2 cellular contexts compared by ENCODE assay signal in the genomic region with DNA sequence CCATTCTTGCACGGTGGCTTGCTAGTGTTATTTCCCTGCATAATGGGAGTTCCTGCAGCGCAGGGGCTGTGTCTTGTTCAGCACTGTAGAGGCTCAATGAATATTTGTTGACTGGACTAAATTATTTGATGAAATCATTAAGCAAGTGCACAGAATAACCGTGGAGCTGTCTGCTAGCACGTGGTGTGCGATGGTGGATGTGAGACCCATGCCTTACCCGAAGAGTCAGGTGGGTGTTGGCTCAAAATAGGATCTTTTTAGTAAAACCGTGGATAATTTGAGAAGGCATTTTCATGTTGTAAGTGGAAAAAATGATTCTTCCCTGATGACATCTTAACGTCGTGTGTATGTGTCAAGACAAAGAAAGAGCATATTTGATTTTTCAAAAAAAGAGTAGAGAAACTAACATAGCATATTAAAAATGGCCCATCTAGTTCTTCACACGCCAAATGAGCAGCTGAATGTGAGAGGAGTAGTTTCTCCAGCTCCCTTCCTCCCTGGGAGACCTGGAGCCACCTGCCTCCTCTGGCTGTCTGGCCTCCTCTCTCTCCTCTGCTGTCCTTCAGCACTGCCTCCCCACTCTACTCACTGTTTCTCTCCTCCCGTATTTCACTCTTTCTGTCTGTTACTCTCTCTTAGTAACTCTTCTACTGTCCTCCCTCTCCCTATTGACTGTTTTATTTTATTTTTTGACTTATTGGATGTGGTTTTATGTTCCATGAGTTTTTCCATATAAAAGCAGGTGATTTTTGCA.
TF ChIP-seq lines count a peak whose summit lies in the region.

No MANE protein-coding gene starts in this region.

TF ChIP-seq in SK-N-SH, 30 proteins besides CTCF, POLR2A, EP300 and RAD21:
- peak; percentile 57; the same call in 1 of the 2 replicates for TF ChIP-seq REST (IDR thresholded peaks at IDR 0.05; ENCODE audit: low read depth, low read length)
- no peak for TF ChIP-seq FOXM1 (IDR thresholded peaks at IDR 0.05; ENCODE audit: low read depth)
- TF ChIP-seq RFX5 (IDR thresholded peaks at IDR 0.05; ENCODE audit: low read length): no peak
- TF ChIP-seq YY1 (IDR thresholded peaks at IDR 0.05; ENCODE audit: low read depth): no peak

TF ChIP-seq in SK-N-SH treated with all-trans-retinoic acid at 6 μM for 48 hours, 23 proteins besides CTCF, POLR2A, EP300 and RAD21 (continued from another document):
- no peak for TF ChIP-seq POU6F1 (CRISPR knock-in tag; IDR thresholded peaks at IDR 0.05; ENCODE audit: borderline replicate concordance, low read depth)
- TF ChIP-seq TCF4 (CRISPR knock-in tag; IDR thresholded peaks at IDR 0.05; ENCODE audit: borderline replicate concordance): no peak
- no peak for TF ChIP-seq CSDC2 (CRISPR knock-in tag; IDR thresholded peaks at IDR 0.05)
- no peak for TF ChIP-seq PATZ1 (CRISPR knock-in tag; IDR thresholded peaks at IDR 0.05; ENCODE audit: borderline replicate concordance)
- TF ChIP-seq ARNTL (CRISPR knock-in tag; IDR thresholded peaks at IDR 0.05; ENCODE audit: borderline replicate concordance, low read depth): no peak
- TF ChIP-seq, protein P1, sequence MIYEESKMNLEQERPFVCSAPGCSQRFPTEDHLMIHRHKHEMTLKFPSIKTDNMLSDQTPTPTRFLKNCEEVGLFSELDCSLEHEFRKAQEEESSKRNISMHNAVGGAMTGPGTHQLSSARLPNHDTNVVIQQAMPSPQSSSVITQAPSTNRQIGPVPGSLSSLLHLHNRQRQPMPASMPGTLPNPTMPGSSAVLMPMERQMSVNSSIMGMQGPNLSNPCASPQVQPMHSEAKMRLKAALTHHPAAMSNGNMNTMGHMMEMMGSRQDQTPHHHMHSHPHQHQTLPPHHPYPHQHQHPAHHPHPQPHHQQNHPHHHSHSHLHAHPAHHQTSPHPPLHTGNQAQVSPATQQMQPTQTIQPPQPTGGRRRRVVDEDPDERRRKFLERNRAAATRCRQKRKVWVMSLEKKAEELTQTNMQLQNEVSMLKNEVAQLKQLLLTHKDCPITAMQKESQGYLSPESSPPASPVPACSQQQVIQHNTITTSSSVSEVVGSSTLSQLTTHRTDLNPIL (CRISPR knock-in tag; IDR thresholded peaks at IDR 0.05; ENCODE audit: low read depth): no peak
- TF ChIP-seq ESRRG (CRISPR knock-in tag; IDR thresholded peaks at IDR 0.05): no peak
- no peak for TF ChIP-seq RARB (CRISPR knock-in tag; IDR thresholded peaks at IDR 0.05)
- TF ChIP-seq, protein P2, sequence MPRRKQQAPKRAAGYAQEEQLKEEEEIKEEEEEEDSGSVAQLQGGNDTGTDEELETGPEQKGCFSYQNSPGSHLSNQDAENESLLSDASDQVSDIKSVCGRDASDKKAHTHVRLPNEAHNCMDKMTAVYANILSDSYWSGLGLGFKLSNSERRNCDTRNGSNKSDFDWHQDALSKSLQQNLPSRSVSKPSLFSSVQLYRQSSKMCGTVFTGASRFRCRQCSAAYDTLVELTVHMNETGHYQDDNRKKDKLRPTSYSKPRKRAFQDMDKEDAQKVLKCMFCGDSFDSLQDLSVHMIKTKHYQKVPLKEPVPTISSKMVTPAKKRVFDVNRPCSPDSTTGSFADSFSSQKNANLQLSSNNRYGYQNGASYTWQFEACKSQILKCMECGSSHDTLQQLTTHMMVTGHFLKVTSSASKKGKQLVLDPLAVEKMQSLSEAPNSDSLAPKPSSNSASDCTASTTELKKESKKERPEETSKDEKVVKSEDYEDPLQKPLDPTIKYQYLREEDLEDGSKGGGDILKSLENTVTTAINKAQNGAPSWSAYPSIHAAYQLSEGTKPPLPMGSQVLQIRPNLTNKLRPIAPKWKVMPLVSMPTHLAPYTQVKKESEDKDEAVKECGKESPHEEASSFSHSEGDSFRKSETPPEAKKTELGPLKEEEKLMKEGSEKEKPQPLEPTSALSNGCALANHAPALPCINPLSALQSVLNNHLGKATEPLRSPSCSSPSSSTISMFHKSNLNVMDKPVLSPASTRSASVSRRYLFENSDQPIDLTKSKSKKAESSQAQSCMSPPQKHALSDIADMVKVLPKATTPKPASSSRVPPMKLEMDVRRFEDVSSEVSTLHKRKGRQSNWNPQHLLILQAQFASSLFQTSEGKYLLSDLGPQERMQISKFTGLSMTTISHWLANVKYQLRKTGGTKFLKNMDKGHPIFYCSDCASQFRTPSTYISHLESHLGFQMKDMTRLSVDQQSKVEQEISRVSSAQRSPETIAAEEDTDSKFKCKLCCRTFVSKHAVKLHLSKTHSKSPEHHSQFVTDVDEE (CRISPR knock-in tag; IDR thresholded peaks at IDR 0.05): no peak
- TF ChIP-seq ZC3H10 (CRISPR knock-in tag; IDR thresholded peaks at IDR 0.05): no peak
